In genomic region chr4:23654791-23655190, GRCh38 we compare ENCODE assay signal across 27 cellular contexts.
DNase-seq lines count a peak whose midpoint lies in the region; ATAC-seq and TF ChIP-seq lines count a peak whose summit lies in the region.
"Had no signal": no experiment of that assay in that cellular context is flagged by ENCODE, and none has a peak within 500 bp of the region (broad histone marks: within the 10 kb centered on the region; RNA-seq: fewer than 3 reads in every experiment).

No MANE protein-coding gene starts in this region.

- H3K27me3 ChIP-seq in PC-3 (ENCODE audit: low read length) = no peaks in the 10 kb centered on the region
- H3K27me3 ChIP-seq: colonic mucosa, ovary had no signal

- H3K36me3 ChIP-seq in PC-3 (ENCODE audit: low read depth, low read length) = no peaks in the 10 kb centered on the region
- H3K36me3 ChIP-seq: colonic mucosa, ovary had no signal

- no peaks in the 10 kb centered on the region for H3F3A ChIP-seq in PC-3 (ENCODE audit: low read length, unreplicated experiment)

- intact Hi-C loops in PC-3 (cut with micrococcal nuclease) = no loop called here

- H3K9ac ChIP-seq in PC-3 (ENCODE audit: low read length) = no peak overlapping the region

- ATAC-seq in PC-3 = no peak
- ATAC-seq: GM23338; stimulated activated naive B cell treated with anti-CD40 and anti-IgM and Interleukin-4, amounts not matched to agents 10 μg/mL and 1 μg/mL and 100 μg/mL, for 72 hours; T-helper 17 cell had no signal

- no peaks in the 10 kb centered on the region for H3K4me1 ChIP-seq in PC-3 (ENCODE audit: insufficient read depth, low read length)
- H3K4me1 ChIP-seq: colonic mucosa had no signal

- no peak overlapping the region for H3K4me2 ChIP-seq in PC-3 (ENCODE audit: low read length)
- H3K4me2 ChIP-seq: GM23338 had no signal

- H3K79me2 ChIP-seq in PC-3 (ENCODE audit: low read length) = no peaks in the 10 kb centered on the region

- no peak overlapping the region for H3K27ac ChIP-seq in PC-3 (ENCODE audit: low read length)
- no peak overlapping the region for H3K27ac ChIP-seq in caudate nucleus (ENCODE audit: low read depth, low read length)
- H3K27ac ChIP-seq: colonic mucosa, ovary, skin epidermis had no signal

- no peaks in the 10 kb centered on the region for H4K20me1 ChIP-seq in PC-3 (ENCODE audit: low read length)

- BruUV-seq in PC-3 (replicated peaks; lab: Mats Ljungman, UMichigan) = no TSS peak

- H3K4me3 ChIP-seq in PC-3 (ENCODE audit: low read length) (no peak overlapping the region), epithelial cell of esophagus (ENCODE audit: low read length) (no peak overlapping the region)
- H3K4me3 ChIP-seq: colonic mucosa, GM23338, ovary, skin epidermis had no signal

- H3K9me3 ChIP-seq in PC-3 (ENCODE audit: low read length) = no peaks in the 10 kb centered on the region
- H3K9me3 ChIP-seq: colonic mucosa, ovary had no signal

- H3K9me2 ChIP-seq in PC-3 (replicated peaks; ENCODE audit: low read length) = no peaks in the 10 kb centered on the region

- POLR2A ChIA-PET in PC-3 (lab: Charles Lee; ENCODE audit: unreplicated experiment) = no interaction called here

- CTCF ChIA-PET in PC-3 (lab: Charles Lee) = no interaction called here

- no peak for TF ChIP-seq CTCF in PC-3 (conservative IDR thresholded peaks at IDR 0.05; ENCODE audit: low read depth, low read length)
- TF ChIP-seq CTCF in epithelial cell of esophagus (IDR thresholded peaks at IDR 0.05; ENCODE audit: insufficient read depth, low read depth, low read length, missing control alignments) = no peak

- H2AFZ ChIP-seq in PC-3 (ENCODE audit: low read length) = no peak overlapping the region
- H2AFZ ChIP-seq: GM23338 had no signal

- DNase-seq in A172 (ENCODE audit: low spot score) = peak; percentile 5
- DNase-seq in PC-3 = peak; percentile 4
- DNase-seq in epithelial cell of esophagus (ENCODE audit: low read depth) = peak; percentile 34
- DNase-seq in kidney tubule cell (ENCODE audit: low spot score) = peak; percentile 59
- no peak for DNase-seq in 8988T
- DNase-seq in caudate nucleus (lab: John Stamatoyannopoulos, UW) = no peak
- no peak for DNase-seq in T-helper 2 cell
- no peak for DNase-seq in DMS79 (lab: John Stamatoyannopoulos, UW)
- DNase-seq: activated CD4-positive, alpha-beta memory T cell treated with anti-CD3 and anti-CD28 coated beads, Interleukin-2, amount 10 ng/mL, durations not matched to agents 7 days and 5 days; activated CD8-positive, alpha-beta memory T cell treated with anti-CD3 and anti-CD28 coated beads, Interleukin-2, amount 50 U/mL, for 48 hours; activated naive CD4-positive, alpha-beta T cell treated with anti-CD3 and anti-CD28 coated beads for 36 hours; AML-193; CD4-positive, CD25-positive, alpha-beta regulatory T cell; colonic mucosa; effector CD8-positive, alpha-beta T cell; KG1; NCI-H1417; NCI-H2029 treated with DMSO at 0.1 percent for 48 hours; NCI-H2227 treated with DMSO at 0.1 percent for 48 hours; NCI-H526 treated with DMSO at 0.1 percent for 48 hours; nephron progenitor cell; ovary; SHP77; stimulated activated naive B cell treated with anti-CD40 and anti-IgM and Interleukin-4, amounts not matched to agents 10 μg/mL and 1 μg/mL and 100 μg/mL, for 72 hours; T-helper 17 cell had no signal

Comparison
In these comparisons a context has a peak if more than half of its experiments do, and no peak if none do; other contexts are left out.
1. DNase-seq: peak in A172 (single experiment), PC-3 (single experiment), epithelial cell of esophagus (single experiment) and kidney tubule cell (single experiment); none in 8988T (single experiment), caudate nucleus (0 of 61), T-helper 2 cell (0 of 5) and DMS79 (single experiment).